In the genomic region with DNA sequence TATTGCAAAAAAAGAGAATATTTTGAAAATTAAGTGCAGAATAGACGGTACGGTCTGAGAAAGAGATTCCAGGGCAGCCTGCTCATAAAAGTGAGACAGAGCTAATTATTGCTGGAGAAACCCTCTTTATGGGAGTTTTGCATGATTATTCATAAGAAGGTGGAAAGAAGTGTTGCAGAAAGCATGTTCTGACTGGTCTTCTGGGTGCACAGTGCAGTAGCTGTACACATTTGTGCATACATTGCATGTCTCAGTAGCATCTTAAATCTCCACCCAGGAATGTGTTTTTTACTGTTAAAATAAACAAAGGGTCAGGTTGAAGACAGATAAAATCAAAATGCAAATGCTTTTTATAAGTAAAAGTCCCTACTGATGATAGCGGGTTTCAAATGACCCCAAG, we compare ENCODE assay signal across 12 cellular contexts.
DNase-seq lines count a peak whose midpoint lies in the region; ATAC-seq, FAIRE-seq and TF ChIP-seq lines count a peak whose summit lies in the region.
"Had no signal": no experiment of that assay in that cellular context is flagged by ENCODE, and none has a peak within 500 bp of the region (broad histone marks: within the 10 kb centered on the region; RNA-seq: fewer than 3 reads in every experiment).

No MANE protein-coding gene starts in this region.

- no peaks in the 10 kb centered on the region for H3F3A ChIP-seq in PC-9 (ENCODE audit: insufficient read depth, low read depth)

- POLR2A ChIA-PET in K562 (lab: Yijun Ruan, JAX), result interaction anchor here (1.1 kb wide), 1 partner anchor 53 kb away, joined by 3 read pairs; no protein-coding TSS in a partner anchor
- POLR2A ChIA-PET in PC-9 (lab: Charles Lee; ENCODE audit: unreplicated experiment), result no interaction called here
- POLR2A ChIA-PET in CD4-positive, alpha-beta T cell (lab: Charles Lee), result no interaction called here

- CTCF ChIA-PET in K562 (lab: Yijun Ruan, JAX; ENCODE audit: low intra/inter-chr PET ratio), result no interaction called here
- CTCF ChIA-PET in PC-9 (lab: Charles Lee), result interaction anchor here (0.7 kb wide), 2 partner anchors 899 to 1869 kb away, joined by 3 to 4 read pairs; no protein-coding TSS in a partner anchor
- CTCF ChIA-PET in CD4-positive, alpha-beta T cell (lab: Charles Lee), result interaction anchor here (1.5 kb wide), 1 partner anchor 29 kb away, joined by 4 read pairs; no protein-coding TSS in a partner anchor

- no peaks in the 10 kb centered on the region for H3K9me1 ChIP-seq in K562 (ENCODE audit: control insufficient read depth, insufficient read depth, low read length)

- no peaks in the 10 kb centered on the region; a peak in 1 of 5 replicates for H3K27me3 ChIP-seq in K562 (ENCODE audit: control insufficient read depth in 2 of 2, insufficient read depth in 2 of 2, low read length in 2 of 2)
- peaks cover 25% of the 10 kb centered on the region for H3K27me3 ChIP-seq in PC-9 (ENCODE audit: insufficient read depth, low read depth)
- no peaks in the 10 kb centered on the region for H3K27me3 ChIP-seq in CD4-positive, alpha-beta T cell (ENCODE audit: control insufficient read depth, insufficient read depth, low read length)

- no peaks in the 10 kb centered on the region for H3K9me3 Mint-ChIP-seq in CD4-positive, alpha-beta T cell
- H3K9me3 Mint-ChIP-seq: effector memory CD8-positive, alpha-beta T cell; neural crest cell had no signal

- TF ChIP-seq RAD21 in K562 (CRISPR knock-in tag; conservative IDR thresholded peaks at IDR 0.05 in 1 of 2, IDR thresholded peaks at IDR 0.05 in 1 of 2), result no peak

- no peak overlapping the region for H3K4me3 Mint-ChIP-seq in CD4-positive, alpha-beta T cell
- H3K4me3 Mint-ChIP-seq: H9, neural crest cell had no signal

- intact Hi-C loops in K562 (cut with micrococcal nuclease) (no loop called here), PC-9 (cut with micrococcal nuclease; ENCODE audit: unreplicated experiment) (loop anchor here (5.0 kb wide), 2 partner anchors 323 to 1818 kb away; no protein-coding TSS in a partner anchor)
- intact Hi-C loops in CD4-positive, alpha-beta T cell (cut with DNase I, micrococcal nuclease), result no loop called here

- H3K4me1 Mint-ChIP-seq in CD4-positive, alpha-beta T cell (ENCODE audit: low read depth), result no peaks in the 10 kb centered on the region
- H3K4me1 Mint-ChIP-seq: H9, neural crest cell had no signal

- H3K9ac ChIP-seq in K562 (ENCODE audit: insufficient read depth in 1 of 2, low read depth in 2 of 2, low read length in 2 of 2), result no peak overlapping the region

- peak; percentile 72 for ATAC-seq in GM18861 (IDR thresholded peaks at IDR 0.05; ENCODE audit: unreplicated experiment)
- ATAC-seq in GM21367 (IDR thresholded peaks at IDR 0.05; ENCODE audit: unreplicated experiment), result peak; percentile 77
- ATAC-seq in HG03442 (IDR thresholded peaks at IDR 0.05; ENCODE audit: unreplicated experiment), result peak; percentile 81
- ATAC-seq in K562, result 0 out of 3 replicates have a peak, but pooled peaks have one; percentile 43
- ATAC-seq in HG03280 (IDR thresholded peaks at IDR 0.05; ENCODE audit: unreplicated experiment), result no peak
- ATAC-seq in CD4-positive, alpha-beta T cell (ENCODE audit: poor library complexity), result no peak
- ATAC-seq: effector memory CD8-positive, alpha-beta T cell had no signal

- no peak overlapping the region for H3K27ac ChIP-seq in K562 (ENCODE audit: extremely low read depth, low read depth, low read length)
- no peak overlapping the region for H3K27ac ChIP-seq in PC-9
- no peak overlapping the region for H3K27ac ChIP-seq in CD4-positive, alpha-beta T cell (ENCODE audit: low read depth, low read length)

- H3K9me2 ChIP-seq in PC-9 (ENCODE audit: insufficient read depth), result no peaks in the 10 kb centered on the region

- H2AFZ ChIP-seq in K562 (ENCODE audit: low read depth, low read length) (no peak overlapping the region), PC-9 (no peak overlapping the region)

- H3K36me3 ChIP-seq in K562 (ENCODE audit: control insufficient read depth, insufficient read depth, low read length), result no peaks in the 10 kb centered on the region
- H3K36me3 ChIP-seq in PC-9 (ENCODE audit: low read depth), result no peaks in the 10 kb centered on the region

- no peak for TF ChIP-seq POLR2A in K562 (conservative IDR thresholded peaks at IDR 0.05)

- TF ChIP-seq EP300 in K562 (IDR thresholded peaks at IDR 0.05; ENCODE audit: low read length), result no peak

- WGBS in K562 (ENCODE audit: insufficient coverage, low coverage, missing lambda C conversion rate), result no CpG with 5 or more reads among the region's 3 CpGs

- H3K79me2 ChIP-seq in K562 (ENCODE audit: control insufficient read depth, insufficient read depth, low read length) (no peaks in the 10 kb centered on the region), PC-9 (ENCODE audit: low read depth) (no peaks in the 10 kb centered on the region)

- no peaks in the 10 kb centered on the region for H3K27me3 Mint-ChIP-seq in CD4-positive, alpha-beta T cell
- H3K27me3 Mint-ChIP-seq: effector memory CD8-positive, alpha-beta T cell had no signal

- H4K20me1 ChIP-seq in K562 (replicated peaks; ENCODE audit: control insufficient read depth, insufficient read depth, low read length) (no peaks in the 10 kb centered on the region), PC-9 (ENCODE audit: insufficient read depth) (no peaks in the 10 kb centered on the region)

- no peak overlapping the region for H3K27ac Mint-ChIP-seq in CD4-positive, alpha-beta T cell
- H3K27ac Mint-ChIP-seq: effector memory CD8-positive, alpha-beta T cell; H9 had no signal

- DNase-seq in K562 (ENCODE audit: extremely low read depth in 1 of 4, low spot score in 3 of 4) (no peak), PC-9 (no peak)
- DNase-seq in CD4-positive, alpha-beta T cell, result no peak
- DNase-seq: H9 had no signal

- TF ChIP-seq CTCF in K562 (IDR thresholded peaks at IDR 0.05 in 2 of 3, conservative IDR thresholded peaks at IDR 0.05 in 1 of 3; ENCODE audit: insufficient read depth in 2 of 3, low read depth in 1 of 3, low read length in 3 of 3) (no peak), PC-9 (conservative IDR thresholded peaks at IDR 0.05) (no peak)
- no peak for TF ChIP-seq CTCF in CD4-positive, alpha-beta T cell (IDR thresholded peaks at IDR 0.05)

- H3K9me3 ChIP-seq in K562 (replicated peaks; ENCODE audit: control insufficient read depth, insufficient read depth, low read depth, low read length), result no peaks in the 10 kb centered on the region
- H3K9me3 ChIP-seq in PC-9 (ENCODE audit: insufficient read depth, low read depth), result no peaks in the 10 kb centered on the region
- H3K9me3 ChIP-seq in CD4-positive, alpha-beta T cell (ENCODE audit: control insufficient read depth, low read length), result no peaks in the 10 kb centered on the region

- FAIRE-seq in K562 (lab: Jason Lieb, UNC), result no peak
- FAIRE-seq: GM12891, HTR-8/SVneo had no signal

- H3K4me3 ChIP-seq in K562 (no peak overlapping the region), PC-9 (no peak overlapping the region)

- BruUV-seq in K562 (replicated peaks; lab: Mats Ljungman, UMichigan) (no TSS peak), PC-9 (replicated peaks; lab: Mats Ljungman, UMichigan) (no TSS peak)

- no peaks in the 10 kb centered on the region for H3K36me3 Mint-ChIP-seq in CD4-positive, alpha-beta T cell (ENCODE audit: low read depth)

- H3K4me1 ChIP-seq in K562 (replicated peaks in 1 of 2; ENCODE audit: control insufficient read depth in 2 of 2, insufficient read depth in 2 of 2, low read length in 2 of 2), result no peaks in the 10 kb centered on the region; a peak in 2 of 5 replicates
- H3K4me1 ChIP-seq in PC-9 (replicated peaks; ENCODE audit: insufficient read depth), result no peaks in the 10 kb centered on the region

- in situ Hi-C loops in K562 (cut with MboI), result no loop called here

- no peak overlapping the region for H3K4me2 ChIP-seq in K562 (ENCODE audit: insufficient read depth, low read length)
- no peak overlapping the region; the same call in 1 of the 2 replicates for H3K4me2 ChIP-seq in PC-9

TF ChIP-seq in K562, 482 proteins besides CTCF, POLR2A, EP300 and RAD21 (continues in another document):
- TF ChIP-seq MCM3 (IDR thresholded peaks at IDR 0.05) (no peak), THRAP3 (IDR thresholded peaks at IDR 0.05; ENCODE audit: borderline replicate concordance) (no peak), ESRRB (CRISPR knock-in tag; IDR thresholded peaks at IDR 0.05; ENCODE audit: borderline replicate concordance) (no peak), CTBP1 (IDR thresholded peaks at IDR 0.05; ENCODE audit: borderline replicate concordance) (no peak), ETV1 (tag; conservative IDR thresholded peaks at IDR 0.05; ENCODE audit: low read depth) (no peak), TCF7L2 (IDR thresholded peaks at IDR 0.05; ENCODE audit: low read depth, low read length) (no peak)
- TF ChIP-seq, protein P1, sequence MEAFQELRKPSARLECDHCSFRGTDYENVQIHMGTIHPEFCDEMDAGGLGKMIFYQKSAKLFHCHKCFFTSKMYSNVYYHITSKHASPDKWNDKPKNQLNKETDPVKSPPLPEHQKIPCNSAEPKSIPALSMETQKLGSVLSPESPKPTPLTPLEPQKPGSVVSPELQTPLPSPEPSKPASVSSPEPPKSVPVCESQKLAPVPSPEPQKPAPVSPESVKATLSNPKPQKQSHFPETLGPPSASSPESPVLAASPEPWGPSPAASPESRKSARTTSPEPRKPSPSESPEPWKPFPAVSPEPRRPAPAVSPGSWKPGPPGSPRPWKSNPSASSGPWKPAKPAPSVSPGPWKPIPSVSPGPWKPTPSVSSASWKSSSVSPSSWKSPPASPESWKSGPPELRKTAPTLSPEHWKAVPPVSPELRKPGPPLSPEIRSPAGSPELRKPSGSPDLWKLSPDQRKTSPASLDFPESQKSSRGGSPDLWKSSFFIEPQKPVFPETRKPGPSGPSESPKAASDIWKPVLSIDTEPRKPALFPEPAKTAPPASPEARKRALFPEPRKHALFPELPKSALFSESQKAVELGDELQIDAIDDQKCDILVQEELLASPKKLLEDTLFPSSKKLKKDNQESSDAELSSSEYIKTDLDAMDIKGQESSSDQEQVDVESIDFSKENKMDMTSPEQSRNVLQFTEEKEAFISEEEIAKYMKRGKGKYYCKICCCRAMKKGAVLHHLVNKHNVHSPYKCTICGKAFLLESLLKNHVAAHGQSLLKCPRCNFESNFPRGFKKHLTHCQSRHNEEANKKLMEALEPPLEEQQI (IDR thresholded peaks at IDR 0.05), result no peak

Comparison
In these comparisons a context has a peak if more than half of its experiments do, and no peak if none do; other contexts are left out.
1. ATAC-seq: peak in GM18861 (single experiment), GM21367 (single experiment), HG03442 (single experiment) and K562 (single experiment); none in HG03280 (single experiment) and CD4-positive, alpha-beta T cell (single experiment).